13 cellular contexts compared by ENCODE assay signal in the genomic region with DNA sequence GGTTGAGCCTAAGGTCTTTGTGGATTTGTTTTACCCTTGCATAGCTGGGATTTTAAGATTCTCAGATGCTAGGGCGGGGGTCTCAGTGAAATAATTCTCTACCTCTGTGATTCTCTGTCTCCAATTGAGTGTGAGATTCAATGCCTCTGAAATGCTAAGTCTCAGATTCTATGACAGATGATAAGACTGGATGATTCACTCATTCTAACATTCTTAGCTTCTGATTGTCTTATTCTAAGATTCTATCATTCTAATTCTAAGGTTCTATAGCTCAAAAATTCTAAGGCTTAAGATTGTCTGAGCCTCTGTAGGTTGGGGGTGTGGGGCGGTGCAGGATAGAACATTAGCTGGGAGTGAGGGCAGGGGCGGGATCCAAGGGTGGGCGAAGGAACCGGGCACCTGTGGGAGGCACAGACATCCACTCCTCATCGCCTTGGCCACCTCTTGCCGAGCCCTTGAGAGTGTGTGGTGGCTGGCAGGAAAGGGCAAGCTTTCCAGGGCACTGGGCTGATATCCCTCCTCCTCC. TPM values are rescaled to one million over a fixed set of nuclear protein-coding genes. Genes with fewer than 3 reads are reported as not detected.
DNase-seq lines count a peak whose midpoint lies in the region; ATAC-seq and TF ChIP-seq lines count a peak whose summit lies in the region.
"Had no signal": no experiment of that assay in that cellular context is flagged by ENCODE, and none has a peak within 500 bp of the region (broad histone marks: within the 10 kb centered on the region; RNA-seq: fewer than 3 reads in every experiment).

No MANE protein-coding gene starts in this region.

- ATAC-seq in GM21447 (IDR thresholded peaks at IDR 0.05; ENCODE audit: unreplicated experiment) = no peak

- no peaks in the 10 kb centered on the region for H3K27me3 ChIP-seq in dorsolateral prefrontal cortex

- intact Hi-C loops in dorsolateral prefrontal cortex (cut with DNase I) = no loop called here

- no peak for TF ChIP-seq CTCF in dorsolateral prefrontal cortex (IDR thresholded peaks at IDR 0.05 in 54 of 56, conservative IDR thresholded peaks at IDR 0.05 in 2 of 56; ENCODE audit: low read depth in 1 of 56, partially characterized antibody in 56 of 56)

- DNase-seq in EL (peak; percentile 25), NCI-H226 (peak; percentile 65), dorsolateral prefrontal cortex (no peak), glomerular visceral epithelial cell (ENCODE audit: extremely low spot score) (no peak)
- no peak for DNase-seq in effector CD8-positive, alpha-beta T cell (lab: John Stamatoyannopoulos, UW)
- DNase-seq: CD8-positive, alpha-beta memory T cell; DND-41; H9; Kasumi-1; NCI-H526 treated with DMSO at 0.1 percent for 48 hours; SHP77 treated with DMSO at 0.1 percent for 48 hours had no signal

- H3K4me3 ChIP-seq in dorsolateral prefrontal cortex = no peak overlapping the region

- H3K27ac ChIP-seq in dorsolateral prefrontal cortex (peak overlapping the region in 46 of 59 donors; percentile 10 to 89 (median 66)), temporal lobe (ENCODE audit: low read depth, low read length) (peak overlapping the region; percentile 13)

RNA-seq across cellular contexts. Expression of a gene that starts 29.5 kb away (rescaled TPM):
- total RNA-seq in dorsolateral prefrontal cortex = 100 to 1,000 TPM; 101 to 272 (median 186) TPM
- 60.2 TPM for total RNA-seq in temporal lobe

RNA-seq across cellular contexts. Expression of a gene that starts 30.8 kb away (rescaled TPM):
- total RNA-seq in dorsolateral prefrontal cortex (100 to 1,000 TPM in 60 of 120 experiments, 10 to 100 TPM in 60; 24.6 to 285 (median 97.8) TPM), temporal lobe (10.3 TPM)

Comparison
In these comparisons a context has a peak if more than half of its experiments do, and no peak if none do; other contexts are left out.
1. DNase-seq: peak in EL (single experiment) and NCI-H226 (single experiment); none in dorsolateral prefrontal cortex (0 of 10), glomerular visceral epithelial cell (single experiment) and effector CD8-positive, alpha-beta T cell (single experiment).